29 cellular contexts compared by ENCODE assay signal in the genomic region with DNA sequence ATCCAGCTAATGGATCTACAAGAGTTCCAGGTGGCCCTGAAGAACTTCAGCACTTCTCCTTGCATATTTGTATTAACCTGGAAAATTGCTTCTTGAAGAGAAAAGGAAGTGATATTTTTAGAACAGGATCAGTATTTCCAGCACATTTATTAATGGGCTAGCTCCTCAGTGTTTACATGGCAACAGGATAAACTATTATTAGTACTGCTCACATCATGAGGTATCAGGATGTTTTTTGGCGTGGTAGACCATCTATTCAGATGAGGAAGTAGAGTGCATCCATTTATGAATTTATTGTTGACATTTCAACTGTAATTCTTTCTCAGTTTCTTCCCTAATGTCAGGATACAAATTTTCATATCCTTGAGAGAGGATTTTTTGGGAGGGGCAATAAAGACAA.
"Had no signal": no experiment of that assay in that cellular context is flagged by ENCODE, and none has a peak within 500 bp of the region (broad histone marks: within the 10 kb centered on the region; RNA-seq: fewer than 3 reads in every experiment).

No MANE protein-coding gene starts in this region.

- H3K9me3 ChIP-seq: heart right ventricle, lower lobe of right lung, mucosa of descending colon, pancreas, prostate gland, testis, thyroid gland, transverse colon, upper lobe of right lung had no signal

- H2AFZ ChIP-seq: hepatocyte had no signal

- H3K4me3 Mint-ChIP-seq: naive thymus-derived CD4-positive, alpha-beta T cell; natural killer cell treated with Interleukin-12 subunit alpha and Interleukin-12 subunit beta and Interleukin-15 and Interleukin-18, amount 100 ng/mL, for 72 hours; stimulated activated naive CD8-positive, alpha-beta T cell treated with anti-CD3 and anti-CD28 coated beads, Interleukin-15, amount 100 ng/mL, for 72 hours had no signal

- H3K36me3 ChIP-seq: heart right ventricle, lower lobe of right lung, pancreas, prostate gland, thyroid gland, transverse colon, upper lobe of right lung had no signal

- H3K4me3 ChIP-seq: heart right ventricle, hepatocyte, lower lobe of right lung, mucosa of descending colon, pancreas, prostate gland, skin epidermis, testis, thyroid gland, transverse colon, upper lobe of right lung had no signal

- H3K79me2 ChIP-seq: hepatocyte had no signal

- H3K9me3 Mint-ChIP-seq: natural killer cell treated with Interleukin-12 subunit alpha and Interleukin-12 subunit beta and Interleukin-15 and Interleukin-18, amount 100 ng/mL, for 72 hours; stimulated activated naive CD8-positive, alpha-beta T cell treated with anti-CD3 and anti-CD28 coated beads, Interleukin-15, amount 100 ng/mL, for 72 hours had no signal

- H3K4me1 ChIP-seq: pancreas, prostate gland, testis, thyroid gland, transverse colon, upper lobe of right lung had no signal

- DNase-seq: heart right ventricle; islet precursor cell; lower lobe of right lung; mammary epithelial cell; midbrain; mucosa of descending colon; naive thymus-derived CD4-positive, alpha-beta T cell; nucleus accumbens; pancreas; posterior cingulate gyrus; retina; right cardiac atrium; stimulated activated CD4-positive, alpha-beta T cell treated with anti-CD3 and anti-CD28 coated beads, Interleukin-12 subunit alpha, Interleukin-12 subunit beta, amount 100 ng/mL, for 4 hours; stimulated activated CD4-positive, alpha-beta T cell treated with anti-CD3 and anti-CD28 coated beads, Interleukin-15, amount 100 ng/mL, for 24 hours; stimulated activated CD4-positive, alpha-beta T cell treated with anti-CD3 and anti-CD28 coated beads, Interleukin-2, amount 100 ng/mL, for 24 hours; stimulated activated CD4-positive, alpha-beta T cell treated with anti-CD3 and anti-CD28 coated beads, Interleukin-4, amount 100 ng/mL, for 1 hour; stimulated activated naive CD4-positive, alpha-beta T cell treated with Interleukin-2 at 50 U/mL for 16 hours; stimulated activated naive CD8-positive, alpha-beta T cell treated with anti-CD3 and anti-CD28 coated beads, Interleukin-15, amount 100 ng/mL, for 72 hours; substantia nigra; testis; thyroid gland; transverse colon; upper lobe of right lung had no signal

- H3K4me1 Mint-ChIP-seq: naive thymus-derived CD4-positive, alpha-beta T cell; stimulated activated naive CD8-positive, alpha-beta T cell treated with anti-CD3 and anti-CD28 coated beads, Interleukin-15, amount 100 ng/mL, for 72 hours had no signal

- H3K27ac ChIP-seq: hepatocyte, lower lobe of right lung, pancreas, prostate gland, skin epidermis, testis, thyroid gland, transverse colon, upper lobe of right lung had no signal

- H3K27me3 ChIP-seq: heart right ventricle, hepatocyte, pancreas, testis, thyroid gland, transverse colon, upper lobe of right lung had no signal

- H3K36me3 Mint-ChIP-seq: naive thymus-derived CD4-positive, alpha-beta T cell; natural killer cell treated with Interleukin-12 subunit alpha and Interleukin-12 subunit beta and Interleukin-15 and Interleukin-18, amount 100 ng/mL, for 72 hours had no signal

- H3K27ac Mint-ChIP-seq: naive thymus-derived CD4-positive, alpha-beta T cell; natural killer cell treated with Interleukin-12 subunit alpha and Interleukin-12 subunit beta and Interleukin-15 and Interleukin-18, amount 100 ng/mL, for 72 hours; stimulated activated naive CD8-positive, alpha-beta T cell treated with anti-CD3 and anti-CD28 coated beads, Interleukin-15, amount 100 ng/mL, for 72 hours had no signal

- ATAC-seq: left lobe of liver; lower lobe of right lung; mucosa of descending colon; naive thymus-derived CD4-positive, alpha-beta T cell; natural killer cell treated with Interleukin-12 subunit alpha and Interleukin-12 subunit beta and Interleukin-15 and Interleukin-18, amount 100 ng/mL, for 72 hours; pancreas; right cardiac atrium; sciatic nerve; stimulated activated naive CD8-positive, alpha-beta T cell treated with anti-CD3 and anti-CD28 coated beads, Interleukin-15, amount 100 ng/mL, for 72 hours; upper lobe of right lung had no signal

- H3K4me2 ChIP-seq: hepatocyte had no signal
